ENCODE assay signal across 1 cellular context in the genomic region with DNA sequence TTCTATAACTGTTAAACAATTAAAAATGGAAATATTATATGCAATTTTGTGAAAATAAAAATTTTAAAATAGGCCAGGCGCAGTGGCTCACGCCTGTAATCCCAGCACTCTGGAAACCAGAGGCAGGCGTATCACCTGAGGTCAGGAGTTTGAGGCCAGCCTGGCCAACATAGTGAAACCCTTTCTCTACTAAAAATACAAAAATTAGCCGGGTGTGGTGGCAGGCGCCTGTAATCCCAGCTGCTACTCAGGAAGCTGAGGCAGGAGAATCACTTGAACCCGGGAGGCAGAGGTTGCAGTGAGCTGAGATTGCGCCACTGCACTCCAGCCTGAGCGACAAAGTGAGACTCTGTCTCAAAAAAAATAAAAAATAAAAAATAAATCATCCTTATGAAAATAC.
A peak's percentile ranks its signal among the peaks of the same experiment; 100 is the strongest.
TF ChIP-seq lines count a peak whose summit lies in the region.

No MANE protein-coding gene starts in this region.

TF ChIP-seq in liver, 16 proteins besides CTCF, POLR2A, EP300 and RAD21:
- peak in 1 of 2 donors; percentile 9 for TF ChIP-seq HNF4A (conservative IDR thresholded peaks at IDR 0.05)
TF ChIP-seq in liver: peak in this region for 1; not testable (repeated sequence) for 15.
